20 cellular contexts compared by ENCODE assay signal in the genomic region with DNA sequence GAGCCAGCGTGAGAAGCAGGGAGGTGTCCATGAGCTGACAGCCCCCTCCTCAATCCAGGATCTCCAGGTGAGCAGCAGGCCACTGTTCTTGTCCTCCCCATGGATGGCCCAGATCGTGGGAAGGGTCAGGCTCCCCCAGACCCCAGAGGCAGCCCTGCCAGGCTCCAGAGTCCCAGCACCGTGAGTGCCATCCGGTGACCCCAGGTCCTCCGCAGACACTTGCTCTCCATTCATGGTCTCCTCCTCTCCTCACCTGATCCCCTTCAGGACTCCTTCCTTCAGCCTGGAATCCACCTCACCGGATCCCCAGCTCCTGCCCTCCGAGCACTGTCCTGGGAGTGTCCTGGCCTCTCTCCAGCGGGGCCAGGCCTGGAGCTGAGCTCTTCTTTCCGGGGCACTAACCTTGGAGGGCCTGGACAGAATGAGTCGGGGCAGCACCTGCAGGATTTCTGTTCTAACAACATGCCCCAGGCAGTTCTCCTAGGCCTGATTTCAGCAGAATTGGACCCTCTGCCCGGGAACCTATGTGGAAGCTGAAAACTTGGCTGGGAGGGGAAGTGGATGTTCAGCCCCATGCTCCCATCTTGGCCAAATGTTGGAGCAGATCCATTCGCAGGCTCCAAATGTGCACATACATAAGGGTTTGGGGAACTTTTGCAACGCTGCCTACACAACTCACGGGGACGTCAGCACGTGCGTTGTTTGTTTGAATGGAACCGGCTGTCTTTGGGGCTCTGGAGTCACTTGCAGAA.
"Had no signal": no experiment of that assay in that cellular context is flagged by ENCODE, and none has a peak within 500 bp of the region (broad histone marks: within the 10 kb centered on the region; RNA-seq: fewer than 3 reads in every experiment).

No MANE protein-coding gene starts in this region.

- H3K4me1 Mint-ChIP-seq: activated CD4-positive, alpha-beta T cell treated with anti-CD3 and anti-CD28 coated beads for 36 hours; activated naive CD8-positive, alpha-beta T cell treated with anti-CD3 and anti-CD28 coated beads, Interleukin-2, amount 50 U/mL, for 24 hours had no signal

- H3K9me3 ChIP-seq: spleen had no signal

- H3K27ac Mint-ChIP-seq: activated CD4-positive, alpha-beta T cell treated with anti-CD3 and anti-CD28 coated beads for 36 hours; activated naive CD8-positive, alpha-beta T cell treated with anti-CD3 and anti-CD28 coated beads, Interleukin-2, amount 50 U/mL, for 24 hours; dendritic cell treated with granulocyte-macrophage colony-stimulating factor and Interleukin-4, amounts not matched to agents 40 ng/mL and 50 ng/mL, for 4 days; nephron progenitor cell; progenitor cell of endocrine pancreas had no signal

- H3K9me3 Mint-ChIP-seq: activated naive CD8-positive, alpha-beta T cell treated with anti-CD3 and anti-CD28 coated beads, Interleukin-2, amount 50 U/mL, for 24 hours; dendritic cell treated with granulocyte-macrophage colony-stimulating factor and Interleukin-4, amounts not matched to agents 40 ng/mL and 50 ng/mL, for 4 days; nephron progenitor cell had no signal

- H3K36me3 ChIP-seq: spleen had no signal

- H3K4me3 Mint-ChIP-seq: activated CD4-positive, alpha-beta T cell treated with anti-CD3 and anti-CD28 coated beads for 36 hours; activated naive CD8-positive, alpha-beta T cell treated with anti-CD3 and anti-CD28 coated beads, Interleukin-2, amount 50 U/mL, for 24 hours; dendritic cell treated with granulocyte-macrophage colony-stimulating factor and Interleukin-4, amounts not matched to agents 40 ng/mL and 50 ng/mL, for 4 days; nephron progenitor cell had no signal

- DNase-seq: activated CD4-positive, alpha-beta T cell treated with anti-CD3 and anti-CD28 coated beads for 36 hours; activated CD4-positive, alpha-beta T cell treated with anti-CD3 and anti-CD28 coated beads, Interleukin-2, amount 50 U/mL, for 4 hours; activated CD8-positive, alpha-beta memory T cell treated with anti-CD3 and anti-CD28 coated beads for 24 hours; activated CD8-positive, alpha-beta memory T cell treated with anti-CD3 and anti-CD28 coated beads, Interleukin-2, amount 50 U/mL, for 4 hours; activated gamma-delta T cell; activated naive CD4-positive, alpha-beta T cell treated with anti-CD3 and anti-CD28 coated beads, Interleukin-2, amount 50 U/mL, for 16 hours; activated naive CD8-positive, alpha-beta T cell treated with anti-CD3 and anti-CD28 coated beads, Interleukin-2, amount 50 U/mL, for 24 hours; activated T-cell treated with anti-CD3 and anti-CD28 coated beads, Interleukin-2, amount 50 U/mL, for 48 hours; effector CD8-positive, alpha-beta T cell; foreskin melanocyte; nephron progenitor cell; retina; stimulated activated CD4-positive, alpha-beta T cell treated with anti-CD3 and anti-CD28 coated beads, Interleukin-4, amount 100 ng/mL, for 1 hour; stimulated activated naive CD4-positive, alpha-beta T cell; T-helper 1 cell; T-helper 9 cell had no signal

- H3K4me1 ChIP-seq: spleen had no signal

- ATAC-seq: activated CD4-positive, alpha-beta T cell treated with anti-CD3 and anti-CD28 coated beads for 36 hours; activated naive CD8-positive, alpha-beta T cell treated with anti-CD3 and anti-CD28 coated beads, Interleukin-2, amount 50 U/mL, for 24 hours; esophagus mucosa had no signal

- H3K4me3 ChIP-seq: spleen had no signal

- H3K27ac ChIP-seq: spleen had no signal
